ENCODE assay signal across 1 cellular context in genomic region chr11:57566564-57567209, GRCh38.
TF ChIP-seq lines count a peak whose summit lies in the region.

No MANE protein-coding gene starts in this region.

TF ChIP-seq in H1, 55 proteins besides CTCF, POLR2A, EP300 and RAD21:
- no peak for TF ChIP-seq RXRA (IDR thresholded peaks at IDR 0.05; ENCODE audit: insufficient read depth, low read depth, low read length)
- TF ChIP-seq TCF12 (IDR thresholded peaks at IDR 0.05; ENCODE audit: low read depth, low read length), result no peak
- no peak for TF ChIP-seq EZH2 (IDR thresholded peaks at IDR 0.05; ENCODE audit: low read depth, low read length, severe bottlenecking)
- TF ChIP-seq TAF7 (optimal IDR thresholded peaks at IDR 0.05; ENCODE audit: borderline replicate concordance, low read depth, low read length), result no peak
- no peak for TF ChIP-seq ATF3 (IDR thresholded peaks at IDR 0.05; ENCODE audit: insufficient read depth, low read depth, low read length)
- no peak for TF ChIP-seq GTF2F1 (IDR thresholded peaks at IDR 0.05; ENCODE audit: borderline replicate concordance, low read depth, low read length)
- TF ChIP-seq CEBPB (IDR thresholded peaks at IDR 0.05; ENCODE audit: low read depth, low read length), result no peak
- TF ChIP-seq SP4 (IDR thresholded peaks at IDR 0.05; ENCODE audit: low read length), result no peak
- TF ChIP-seq KDM4A (IDR thresholded peaks at IDR 0.05; ENCODE audit: low read depth, low read length, severe bottlenecking), result no peak
- no peak for TF ChIP-seq PHF8 (conservative IDR thresholded peaks at IDR 0.05; ENCODE audit: low read depth, low read length)
- TF ChIP-seq NRF1 (IDR thresholded peaks at IDR 0.05; ENCODE audit: low read depth, low read length), result no peak
